20 cellular contexts compared by ENCODE assay signal in the genomic region with DNA sequence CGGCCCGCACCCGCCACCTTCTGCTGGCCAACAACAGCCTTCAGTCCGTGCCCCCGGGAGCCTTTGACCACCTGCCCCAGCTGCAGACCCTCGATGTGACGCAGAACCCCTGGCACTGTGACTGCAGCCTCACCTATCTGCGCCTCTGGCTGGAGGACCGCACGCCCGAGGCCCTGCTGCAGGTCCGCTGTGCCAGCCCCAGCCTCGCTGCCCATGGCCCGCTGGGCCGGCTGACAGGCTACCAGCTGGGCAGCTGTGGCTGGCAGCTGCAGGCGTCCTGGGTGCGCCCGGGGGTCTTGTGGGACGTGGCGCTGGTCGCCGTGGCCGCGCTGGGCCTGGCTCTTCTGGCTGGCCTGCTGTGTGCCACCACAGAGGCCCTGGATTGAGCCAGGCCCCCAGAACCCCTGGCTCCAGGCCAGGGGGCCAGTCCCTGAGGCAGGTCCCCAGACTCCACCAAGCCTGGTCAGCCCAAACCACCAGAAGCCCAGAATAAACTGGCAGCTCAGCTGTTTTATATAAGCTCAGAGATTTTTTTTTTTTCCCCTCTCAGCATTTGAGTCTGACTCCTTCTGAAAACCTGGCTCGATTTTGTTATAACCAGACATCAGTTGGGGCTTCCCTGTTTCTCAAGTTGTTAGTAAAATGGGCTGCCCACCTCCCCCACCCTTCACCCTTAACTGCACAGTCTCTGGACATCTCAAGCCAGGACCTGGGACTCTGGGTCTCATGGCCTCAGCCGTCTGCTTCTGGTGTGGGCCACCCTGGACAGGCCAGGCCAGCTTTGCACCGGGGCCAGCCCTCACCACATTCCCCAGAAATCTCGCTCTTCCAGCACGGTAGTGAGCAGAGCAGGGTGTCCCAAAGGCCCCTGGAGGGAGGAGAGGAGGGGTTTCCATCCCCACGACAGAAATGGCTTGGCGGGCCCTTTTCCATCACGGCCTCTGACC. TPM values are rescaled to one million over a fixed set of nuclear protein-coding genes. Genes with fewer than 3 reads are reported as not detected.
"Had no signal": no experiment of that assay in that cellular context is flagged by ENCODE, and none has a peak within 500 bp of the region (broad histone marks: within the 10 kb centered on the region; RNA-seq: fewer than 3 reads in every experiment).

No MANE protein-coding gene starts in this region.

- H3K36me3 ChIP-seq: ascending aorta, left lung, neutrophil had no signal

- H3K9me3 ChIP-seq: ascending aorta, left lung, neutrophil, testis had no signal

- DNase-seq: activated CD4-positive, alpha-beta T cell treated with anti-CD3 and anti-CD28 coated beads, Interleukin-2, amount 10 ng/mL, durations not matched to agents 7 days and 5 days; activated CD8-positive, alpha-beta T cell treated with anti-CD3 and anti-CD28 coated beads, Interleukin-2, amount 10 ng/mL, durations not matched to agents 7 days and 5 days; activated naive CD4-positive, alpha-beta T cell treated with anti-CD3 and anti-CD28 coated beads, Interleukin-2, amount 10 ng/mL, durations not matched to agents 7 days and 5 days; activated T-cell treated with anti-CD3 and anti-CD28 coated beads, Interleukin-2, amount 50 U/mL, for 24 hours; cortex of kidney; head of caudate nucleus; kidney; naive thymus-derived CD8-positive, alpha-beta T cell; stimulated activated CD4-positive, alpha-beta T cell treated with anti-CD3 and anti-CD28 coated beads, Interleukin-4, amount 100 ng/mL, for 4 hours; testis had no signal

- H3K27me3 ChIP-seq: ascending aorta, left lung, neutrophil, testis had no signal

- H3K9ac ChIP-seq: parathyroid adenoma had no signal

- ATAC-seq: activated CD8-positive, alpha-beta T cell treated with anti-CD3 and anti-CD28 coated beads, Interleukin-2, amount 10 ng/mL, durations not matched to agents 7 days and 5 days; left lung; naive thymus-derived CD8-positive, alpha-beta T cell; sciatic nerve; stimulated activated memory B cell treated with anti-CD40 and anti-IgM and Interleukin-4, amounts not matched to agents 10 μg/mL and 1 μg/mL and 100 μg/mL, for 72 hours had no signal

- H3K27ac ChIP-seq: ascending aorta, left lung, neutrophil, parathyroid adenoma, testis had no signal

- H3K4me1 ChIP-seq: ascending aorta, left lung had no signal

- H3K4me3 ChIP-seq: ascending aorta, left lung, testis had no signal

- H2AFZ ChIP-seq: parathyroid adenoma had no signal

RNA-seq across cellular contexts. Expression of gene GP9, which starts 1.6 kb away (rescaled TPM):
- total RNA-seq: activated CD4-positive, alpha-beta T cell treated with anti-CD3 and anti-CD28 coated beads, Interleukin-2, amount 10 ng/mL, durations not matched to agents 7 days and 5 days; activated CD8-positive, alpha-beta T cell treated with anti-CD3 and anti-CD28 coated beads, Interleukin-2, amount 10 ng/mL, durations not matched to agents 7 days and 5 days; activated T-helper 2 cell treated with anti-CD3 and anti-CD28 coated beads, Interferon-gamma antibody, Interleukin-2, Interleukin-4, amounts not matched to agents 10 μg/mL and 5 μg/mL and 100 μg/mL, durations not matched to agents 14 hours and 24 hours and 36 hours; ascending aorta; frontal cortex; kidney; naive thymus-derived CD8-positive, alpha-beta T cell; ureter had no signal
- polyA plus RNA-seq: esophagus; naive thymus-derived CD8-positive, alpha-beta T cell had no signal
